23 cellular contexts compared by ENCODE assay signal in genomic region chr17:51064061-51064735, GRCh38. TPM values are rescaled to one million over a fixed set of nuclear protein-coding genes. Genes with fewer than 3 reads are reported as not detected.
A peak's percentile ranks its signal among the peaks of the same experiment; 100 is the strongest.
DNase-seq lines count a peak whose midpoint lies in the region; ATAC-seq, FAIRE-seq and TF ChIP-seq lines count a peak whose summit lies in the region.
"Had no signal": no experiment of that assay in that cellular context is flagged by ENCODE, and none has a peak within 500 bp of the region (broad histone marks: within the 10 kb centered on the region; RNA-seq: fewer than 3 reads in every experiment).

No MANE protein-coding gene starts in this region.

- no peak for TF ChIP-seq RAD21 in A549 (conservative IDR thresholded peaks at IDR 0.05 in 1 of 2, IDR thresholded peaks at IDR 0.05 in 1 of 2)
- no peak for TF ChIP-seq RAD21 in GM12878 (IDR thresholded peaks at IDR 0.05; ENCODE audit: insufficient read depth, low read depth, low read length)

- H4K20me1 ChIP-seq in GM12878 (ENCODE audit: control insufficient read depth, insufficient read depth): no peaks in the 10 kb centered on the region

- TF ChIP-seq CTCF in A549 (IDR thresholded peaks at IDR 0.05) (no peak), GM12878 (IDR thresholded peaks at IDR 0.05 in 2 of 3, conservative IDR thresholded peaks at IDR 0.05 in 1 of 3; ENCODE audit: control insufficient read depth in 2 of 3, extremely low read depth in 1 of 3, insufficient read depth in 1 of 3, low read depth in 3 of 3, low read length in 3 of 3) (no peak), spleen (IDR thresholded peaks at IDR 0.05 in 8 of 11, conservative IDR thresholded peaks at IDR 0.05 in 3 of 11) (no peak)

- TF ChIP-seq EP300 in A549 (IDR thresholded peaks at IDR 0.05) (no peak), GM12878 (IDR thresholded peaks at IDR 0.05; ENCODE audit: borderline replicate concordance in 1 of 2, control insufficient read depth in 1 of 2, low read depth in 2 of 2, low read length in 2 of 2) (no peak)

- H3K27ac ChIP-seq in A549 (no peak overlapping the region), GM12878 (ENCODE audit: control insufficient read depth, insufficient read depth) (no peak overlapping the region), spleen (no peak overlapping the region)
- H3K27ac ChIP-seq: brain microvascular endothelial cell, colonic mucosa, HL-60, sigmoid colon, transverse colon had no signal

- H3K4me2 ChIP-seq in A549 (no peak overlapping the region), GM12878 (ENCODE audit: control insufficient read depth, insufficient read depth) (no peak overlapping the region)

- POLR2A ChIA-PET in A549 (lab: Yijun Ruan, JAX): no interaction called here
- POLR2A ChIA-PET in GM12878 (lab: Charles Lee): interaction anchor here (0.6 kb wide), 1 partner anchor 38 kb away, joined by 4 read pairs; no protein-coding TSS in a partner anchor

- intact Hi-C loops in GM12878 (cut with micrococcal nuclease; ENCODE audit: unreplicated experiment): no loop called here
- intact Hi-C loops in left colon (cut with DNase I, micrococcal nuclease): no loop called here
- intact Hi-C loops in spleen (cut with DNase I; ENCODE audit: low total_unique reads): no loop called here

- no TSS peak for BruUV-seq in GM12878 (replicated peaks; lab: Mats Ljungman, UMichigan)

- CTCF ChIA-PET in A549 (lab: Yijun Ruan, JAX) (interaction anchor here (1.0 to 2.5 kb wide), 4 partner anchors 63 to 201 kb away, joined by 3 to 10 read pairs (median 4); partner anchors contain the start of gene NME1), GM12878 (lab: Yijun Ruan, JAX) (interaction anchor here (2.0 to 24.6 kb wide), 2 partner anchors 59 to 89 kb away, joined by 6 to 472 read pairs; partner anchors contain the start of gene NME1)

- no peak overlapping the region for H3K4me3 ChIP-seq in A549
- no peak overlapping the region for H3K4me3 ChIP-seq in GM12878
- no peak overlapping the region for H3K4me3 ChIP-seq in spleen
- H3K4me3 ChIP-seq: colonic mucosa, sigmoid colon, transverse colon had no signal

- peaks cover 2% of the 10 kb centered on the region for H3K79me2 ChIP-seq in GM12878 (ENCODE audit: control insufficient read depth, insufficient read depth, low read length)

- H3K9ac ChIP-seq in GM12878 (ENCODE audit: control insufficient read depth, insufficient read depth, low read length): no peak overlapping the region

- TF ChIP-seq POLR2A in A549 (IDR thresholded peaks at IDR 0.05; ENCODE audit: low read length) (no peak), GM12878 (IDR thresholded peaks at IDR 0.05; ENCODE audit: low read depth, low read length) (no peak), spleen (IDR thresholded peaks at IDR 0.05) (no peak)

- H3K36me3 ChIP-seq in GM12878 (ENCODE audit: control insufficient read depth in 2 of 2, insufficient read depth in 2 of 2, low read length in 1 of 2) (no peaks in the 10 kb centered on the region; a peak in 2 of 4 replicates), spleen (no peaks in the 10 kb centered on the region)
- H3K36me3 ChIP-seq: brain microvascular endothelial cell, colonic mucosa, sigmoid colon, transverse colon had no signal

- FAIRE-seq in A549 (lab: Jason Lieb, UNC) (peak; percentile 23), GM12878 (lab: Jason Lieb, UNC) (peak; percentile 56)
- FAIRE-seq: A204.1, HepG2, kidney had no signal

- RAD21 ChIA-PET in GM12878 (lab: Charles Lee; ENCODE audit: unreplicated experiment): no interaction called here

- DNase-seq in A549 (ENCODE audit: low read depth in 1 of 2, low spot score in 1 of 2) (no peak), KBM-7 (peak; percentile 57), GM12878 (ENCODE audit: low read depth, low spot score) (no peak), left colon (no peak), GDM1 (lab: John Stamatoyannopoulos, UW) (no peak), RPMI8226 (no peak), spleen (no peak)
- DNase-seq: activated CD4-positive, alpha-beta T cell treated with anti-CD3 and anti-CD28 coated beads for 4 hours; activated CD8-positive, alpha-beta memory T cell treated with anti-CD3 and anti-CD28 coated beads for 24 hours; activated gamma-delta T cell treated with Interleukin-2 at 50 U/mL for 16 hours; activated T-cell treated with anti-CD3 and anti-CD28 coated beads, Interleukin-2, amount 50 U/mL, for 1 hour; brain microvascular endothelial cell; colonic mucosa; HCEC 1CT; kidney; NCI-H2171; NCI-H524; sigmoid colon; transverse colon had no signal

- H3K27me3 ChIP-seq in GM12878 (replicated peaks in 1 of 2; ENCODE audit: control insufficient read depth in 2 of 2, insufficient read depth in 2 of 2, low read length in 1 of 2) (no peaks in the 10 kb centered on the region), spleen (replicated peaks in 1 of 7) (no peaks in the 10 kb centered on the region)
- H3K27me3 ChIP-seq: brain microvascular endothelial cell, colonic mucosa, sigmoid colon, transverse colon had no signal

- H3K9me3 ChIP-seq in A549: no peaks in the 10 kb centered on the region
- H3K9me3 ChIP-seq in GM12878 (replicated peaks; ENCODE audit: control insufficient read depth, insufficient read depth, low read length): no peaks in the 10 kb centered on the region
- no peaks in the 10 kb centered on the region for H3K9me3 ChIP-seq in spleen
- H3K9me3 ChIP-seq: colonic mucosa, sigmoid colon, transverse colon had no signal

- in situ Hi-C loops in KBM-7 (cut with MboI; ENCODE audit: low pct_unique_long_range_greater_than_20kb, low sequenced_read_pairs) (no loop called here), GM12878 (cut with MboI) (no loop called here)

- peaks cover 14% of the 10 kb centered on the region for H3K4me1 ChIP-seq in A549
- H3K4me1 ChIP-seq in GM12878 (ENCODE audit: control insufficient read depth, insufficient read depth, low read length): no peaks in the 10 kb centered on the region
- peaks cover 0 to 32% (median 5%) of the 10 kb centered on the region in 6 donors for H3K4me1 ChIP-seq in spleen
- H3K4me1 ChIP-seq: colonic mucosa, transverse colon had no signal

- 86% methylated on average over 1 of the region's 1 CpG for WGBS in A549 (ENCODE audit: missing lambda C conversion rate)
- WGBS in GM12878 (ENCODE audit: insufficient coverage, insufficient replicate concordance, low lambda C conversion rate, missing lambda C conversion rate): 65% methylated on average over 1 of the region's 1 CpG
- 30 to 46% (median 41%) methylated on average over 1 of the region's 1 CpG for WGBS in spleen, 5 donors

- H2AFZ ChIP-seq in GM12878 (ENCODE audit: control insufficient read depth, low read depth, low read length): no peak overlapping the region

- SMC1A ChIA-PET in GM12878 (lab: Charles Lee; ENCODE audit: uncharacterized antibody, unreplicated experiment): interaction anchor here (1.4 to 1.7 kb wide), 2 partner anchors 12 to 23 kb away, joined by 3 read pairs; no protein-coding TSS in a partner anchor

- no peak for ATAC-seq in A549
- no peak for ATAC-seq in GM12878
- ATAC-seq in left colon: peak; percentile 30
- ATAC-seq in GM19455 (IDR thresholded peaks at IDR 0.05; ENCODE audit: unreplicated experiment): no peak
- ATAC-seq: HepG2 had no signal

TF ChIP-seq in A549, 52 proteins besides CTCF, POLR2A, EP300 and RAD21 (continues in another document):
- TF ChIP-seq JUN (IDR thresholded peaks at IDR 0.05) (no peak), HES2 (IDR thresholded peaks at IDR 0.05) (no peak), ZC3H11A (IDR thresholded peaks at IDR 0.05) (no peak), CBX2 (IDR thresholded peaks at IDR 0.05; ENCODE audit: borderline replicate concordance, low read depth) (no peak), CHD4 (IDR thresholded peaks at IDR 0.05; ENCODE audit: borderline replicate concordance) (no peak), RARB (CRISPR knock-in tag; IDR thresholded peaks at IDR 0.05) (no peak)

TF ChIP-seq in GM12878, 131 proteins besides CTCF, POLR2A, EP300 and RAD21 (continues in another document):
- no peak for TF ChIP-seq MLLT1 (IDR thresholded peaks at IDR 0.05)

RNA-seq across cellular contexts. Expression of gene SPAG9, which starts 56.5 kb away (rescaled TPM):
- polyA plus RNA-seq in A549 (2011; rRNA removed) (69.6 and 71.1 TPM in 2 replicates), A549 (2017; fragmentation: RNase III; extraction: RNeasy Plus Mini Kit Qiagen cat#74134 plus additional on column Dnase treatment) (60.5 to 72.2 TPM (median 69.0 TPM) in 3 replicates), GM12878 (2011; rRNA removed) (40.9 and 57.0 TPM in 2 replicates), GM12878 (2014; fragmentation: Illumina TruSeq; extraction: Trizol) (34.6 and 41.4 TPM in 2 replicates), GM12878 (2014; fragmentation: Nextera tagmentation; extraction: Ambion mirVana) (1 to 10 TPM; 6.6 to 6.8 TPM), GM12878 (2014; rRNA removed) (20.3 and 22.2 TPM in 2 replicates), GM12878 (2016; fragmentation: Nextera tagmentation; extraction: Ambion mirVana) (10 to 100 TPM; 12.4 to 13.3 TPM), spleen (10 to 100 TPM; 10.7 to 12.9 (median 11.2) TPM)
- polyA plus RNA-seq in A549 (2012; cell fraction: cytosol; rRNA removed): 18.5 and 19.6 TPM in 2 replicates
- 24.3 and 37.8 TPM in 2 replicates for polyA plus RNA-seq in A549 (2012; cell fraction: nucleus; rRNA removed)
- polyA minus RNA-seq in A549 (2011; rRNA and poly(A)+ RNA removed): 90.7 and 94.9 TPM in 2 replicates
- 315 and 330 TPM in 2 replicates for total RNA-seq in GM12878 (2013; cell fraction: nucleolus; rRNA removed)
- total RNA-seq in GM12878 (2014; rRNA removed) (27.6 and 31.7 TPM in 2 replicates), GM12878 (2014; rRNA removed; fragmentation: Illumina TruSeq; extraction: Trizol) (42.0 and 44.9 TPM in 2 replicates), GM12878 (2021) (33.2 and 35.0 TPM in 2 replicates), left colon (10 to 100 TPM; 61.9 to 84.6 TPM), spleen (10 to 100 TPM; 69.7 to 94.6 (median 87.1) TPM)
- polyA plus RNA-seq in GM12878 (2011; ENCODE audit: low read depth): 17.5 TPM
- polyA plus RNA-seq in GM12878 (2011; cell fraction: cytosol; rRNA removed): 18.8 and 22.0 TPM in 2 replicates
- polyA plus RNA-seq in GM12878 (2011; cell fraction: nucleus; rRNA removed): 48.8 and 74.9 TPM in 2 replicates
- 26.3 and 31.1 TPM in 2 replicates for polyA plus RNA-seq in GM12878 (2012)
- 94.6 and 136 TPM in 2 replicates for polyA minus RNA-seq in GM12878 (2011; rRNA and poly(A)+ RNA removed)
- 28.5 and 34.7 TPM in 2 replicates for polyA minus RNA-seq in GM12878 (2011; cell fraction: cytosol; rRNA and poly(A)+ RNA removed)
- 57.9 and 70.4 TPM in 2 replicates for polyA minus RNA-seq in GM12878 (2011; cell fraction: nucleus; rRNA and poly(A)+ RNA removed)
